ENCODE assay signal across 1 cellular context in genomic region chr11:68011046-68011943, GRCh38.
A peak's percentile ranks its signal among the peaks of the same experiment; 100 is the strongest.
TF ChIP-seq lines count a peak whose summit lies in the region.

No MANE protein-coding gene starts in this region.

TF ChIP-seq in K562, 482 proteins besides CTCF, POLR2A, EP300 and RAD21 (continued from another document and continues in another):
- no peak for TF ChIP-seq ZNF639 (CRISPR knock-in tag; conservative IDR thresholded peaks at IDR 0.05 in 1 of 2, IDR thresholded peaks at IDR 0.05 in 1 of 2)
- no peak for TF ChIP-seq PHB2 (IDR thresholded peaks at IDR 0.05; ENCODE audit: low read depth)
- TF ChIP-seq XRCC5 (IDR thresholded peaks at IDR 0.05; ENCODE audit: low read depth, low read length): no peak
- TF ChIP-seq CTCFL (IDR thresholded peaks at IDR 0.05; ENCODE audit: borderline replicate concordance, insufficient read depth, low read depth, low read length, poor library complexity, severe bottlenecking): no peak
- TF ChIP-seq HOXB6 (CRISPR knock-in tag; IDR thresholded peaks at IDR 0.05; ENCODE audit: borderline replicate concordance): no peak
- TF ChIP-seq ELK3 (CRISPR knock-in tag; IDR thresholded peaks at IDR 0.05): no peak
- no peak for TF ChIP-seq MAFG (tag; conservative IDR thresholded peaks at IDR 0.05)
- no peak for TF ChIP-seq HMBOX1 (IDR thresholded peaks at IDR 0.05)
- TF ChIP-seq L3MBTL2 (IDR thresholded peaks at IDR 0.05): no peak
- TF ChIP-seq PURB (CRISPR knock-in tag; IDR thresholded peaks at IDR 0.05; ENCODE audit: low read depth): no peak
- no peak for TF ChIP-seq RNF2 (IDR thresholded peaks at IDR 0.05)
- TF ChIP-seq ATF2 (CRISPR knock-in tag; IDR thresholded peaks at IDR 0.05): no peak
- TF ChIP-seq MEF2D (tag; conservative IDR thresholded peaks at IDR 0.05; ENCODE audit: low read depth): peak; percentile 84
- no peak for TF ChIP-seq ELF2 (CRISPR knock-in tag; IDR thresholded peaks at IDR 0.05)
- TF ChIP-seq ZNF592 (IDR thresholded peaks at IDR 0.05): peak; percentile 96
- no peak for TF ChIP-seq POLR2AphosphoS2 (IDR thresholded peaks at IDR 0.05; ENCODE audit: low read length)
- TF ChIP-seq PHF8 (IDR thresholded peaks at IDR 0.05; ENCODE audit: borderline replicate concordance, low read length): no peak
- no peak for TF ChIP-seq THAP7 (CRISPR knock-in tag; IDR thresholded peaks at IDR 0.05)
- TF ChIP-seq DLX4 (CRISPR knock-in tag; IDR thresholded peaks at IDR 0.05): no peak
- no peak for TF ChIP-seq SUPT5H (IDR thresholded peaks at IDR 0.05)
- no peak for TF ChIP-seq PTBP1 (IDR thresholded peaks at IDR 0.05; ENCODE audit: low read depth, low read length)
- TF ChIP-seq ZNF586 (CRISPR knock-in tag; conservative IDR thresholded peaks at IDR 0.05): no peak
- TF ChIP-seq CUX1 (CRISPR knock-in tag; IDR thresholded peaks at IDR 0.05): no peak
- no peak for TF ChIP-seq JUN (IDR thresholded peaks at IDR 0.05; ENCODE audit: borderline replicate concordance, low read depth, low read length)
- TF ChIP-seq JUN (CRISPR knock-in tag; IDR thresholded peaks at IDR 0.05; ENCODE audit: borderline replicate concordance): no peak
- TF ChIP-seq SMC3 (conservative IDR thresholded peaks at IDR 0.05; ENCODE audit: insufficient read depth, low read depth, low read length): no peak
- TF ChIP-seq ZNF407 (IDR thresholded peaks at IDR 0.05; ENCODE audit: low read depth): no peak
